12 cellular contexts compared by ENCODE assay signal in genomic region chr2:46858697-46859080, GRCh38. TPM values are rescaled to one million over a fixed set of nuclear protein-coding genes. Genes with fewer than 3 reads are reported as not detected.
DNase-seq lines count a peak whose midpoint lies in the region; ATAC-seq and TF ChIP-seq lines count a peak whose summit lies in the region.
"Had no signal": no experiment of that assay in that cellular context is flagged by ENCODE, and none has a peak within 500 bp of the region (broad histone marks: within the 10 kb centered on the region; RNA-seq: fewer than 3 reads in every experiment).

No MANE protein-coding gene starts in this region.

- CTCF ChIA-PET in activated CD4-positive, alpha-beta memory T cell treated with anti-CD3 and anti-CD28 coated beads, Interleukin-2, amount 10 ng/mL, durations not matched to agents 7 days and 5 days (lab: Charles Lee), result no interaction called here

- no peak overlapping the region for H3K27ac Mint-ChIP-seq in activated T-helper 17 cell treated with anti-CD3 and anti-CD28 coated beads, Interleukin-2, amount 50 U/mL, for 72 hours
- H3K27ac Mint-ChIP-seq in activated CD4-positive, alpha-beta memory T cell treated with anti-CD3 and anti-CD28 coated beads, Interleukin-2, amount 10 ng/mL, durations not matched to agents 7 days and 5 days, result no peak overlapping the region
- H3K27ac Mint-ChIP-seq: GM23338 had no signal

- H3K9me3 Mint-ChIP-seq in activated T-helper 17 cell treated with anti-CD3 and anti-CD28 coated beads, Interleukin-2, amount 50 U/mL, for 72 hours, result no peaks in the 10 kb centered on the region
- H3K9me3 Mint-ChIP-seq in activated CD4-positive, alpha-beta memory T cell treated with anti-CD3 and anti-CD28 coated beads, Interleukin-2, amount 10 ng/mL, durations not matched to agents 7 days and 5 days, result no peaks in the 10 kb centered on the region
- H3K9me3 Mint-ChIP-seq: activated T-cell treated with anti-CD3 and anti-CD28 coated beads, Interleukin-2, amount 50 U/mL, for 4 hours; GM23338 had no signal

- POLR2A ChIA-PET in activated CD4-positive, alpha-beta memory T cell treated with anti-CD3 and anti-CD28 coated beads, Interleukin-2, amount 10 ng/mL, durations not matched to agents 7 days and 5 days (lab: Charles Lee), result no interaction called here

- H3K27me3 ChIP-seq in WERI-Rb-1 (ENCODE audit: insufficient read depth, low read depth, severe bottlenecking), result no peaks in the 10 kb centered on the region
- H3K27me3 ChIP-seq: right atrium auricular region had no signal

- H3K36me3 Mint-ChIP-seq in activated T-helper 17 cell treated with anti-CD3 and anti-CD28 coated beads, Interleukin-2, amount 50 U/mL, for 72 hours (ENCODE audit: low read depth), result no peaks in the 10 kb centered on the region
- no peaks in the 10 kb centered on the region for H3K36me3 Mint-ChIP-seq in activated CD4-positive, alpha-beta memory T cell treated with anti-CD3 and anti-CD28 coated beads, Interleukin-2, amount 10 ng/mL, durations not matched to agents 7 days and 5 days (ENCODE audit: low read depth)

- no peaks in the 10 kb centered on the region for H3K36me3 ChIP-seq in WERI-Rb-1
- H3K36me3 ChIP-seq: right atrium auricular region had no signal

- peaks cover 3% of the 10 kb centered on the region for H3K27me3 Mint-ChIP-seq in activated T-helper 17 cell treated with anti-CD3 and anti-CD28 coated beads, Interleukin-2, amount 50 U/mL, for 72 hours
- peaks cover 15% of the 10 kb centered on the region for H3K27me3 Mint-ChIP-seq in activated CD4-positive, alpha-beta memory T cell treated with anti-CD3 and anti-CD28 coated beads, Interleukin-2, amount 10 ng/mL, durations not matched to agents 7 days and 5 days

- TF ChIP-seq CTCF in choroid plexus epithelial cell (conservative IDR thresholded peaks at IDR 0.05; ENCODE audit: low read depth, low read length) (no peak), WERI-Rb-1 (IDR thresholded peaks at IDR 0.05; ENCODE audit: low read depth, low read length) (no peak)

- H3K4me1 Mint-ChIP-seq in activated T-helper 17 cell treated with anti-CD3 and anti-CD28 coated beads, Interleukin-2, amount 50 U/mL, for 72 hours, result no peaks in the 10 kb centered on the region
- H3K4me1 Mint-ChIP-seq in activated CD4-positive, alpha-beta memory T cell treated with anti-CD3 and anti-CD28 coated beads, Interleukin-2, amount 10 ng/mL, durations not matched to agents 7 days and 5 days, result no peaks in the 10 kb centered on the region
- H3K4me1 Mint-ChIP-seq: GM23338 had no signal

- peak; percentile 78 for DNase-seq in LHCN-M2 (ENCODE audit: low read depth)
- DNase-seq in choroid plexus epithelial cell (ENCODE audit: low read depth), result peak; percentile 90
- DNase-seq in non-pigmented ciliary epithelial cell (ENCODE audit: low read depth), result peak; percentile 88
- no peak for DNase-seq in central memory CD4-positive, alpha-beta T cell
- DNase-seq in activated CD4-positive, alpha-beta memory T cell treated with anti-CD3 and anti-CD28 coated beads, Interleukin-2, amount 10 ng/mL, durations not matched to agents 7 days and 5 days, result no peak
- no peak for DNase-seq in WERI-Rb-1
- DNase-seq: activated T-cell treated with anti-CD3 and anti-CD28 coated beads, Interleukin-2, amount 50 U/mL, for 4 hours; MV-4-11; NCI-H446 had no signal

- H3K4me3 Mint-ChIP-seq in activated T-helper 17 cell treated with anti-CD3 and anti-CD28 coated beads, Interleukin-2, amount 50 U/mL, for 72 hours, result no peak overlapping the region
- H3K4me3 Mint-ChIP-seq in activated CD4-positive, alpha-beta memory T cell treated with anti-CD3 and anti-CD28 coated beads, Interleukin-2, amount 10 ng/mL, durations not matched to agents 7 days and 5 days, result no peak overlapping the region
- H3K4me3 Mint-ChIP-seq: activated T-cell treated with anti-CD3 and anti-CD28 coated beads, Interleukin-2, amount 50 U/mL, for 4 hours; GM23338 had no signal

- H3K9me3 ChIP-seq in WERI-Rb-1 (ENCODE audit: severe bottlenecking), result no peaks in the 10 kb centered on the region
- H3K9me3 ChIP-seq: right atrium auricular region had no signal

- H3K4me3 ChIP-seq in choroid plexus epithelial cell (ENCODE audit: low read depth, low read length) (no peak overlapping the region), WERI-Rb-1 (ENCODE audit: low read depth, low read length) (no peak overlapping the region)
- H3K4me3 ChIP-seq: GM23338, right atrium auricular region had no signal

- H3K27ac ChIP-seq in WERI-Rb-1, result no peak overlapping the region
- H3K27ac ChIP-seq: right atrium auricular region had no signal

- no peak for ATAC-seq in activated T-helper 17 cell treated with anti-CD3 and anti-CD28 coated beads, Interleukin-2, amount 50 U/mL, for 72 hours (replicated peaks)
- ATAC-seq: activated T-cell treated with anti-CD3 and anti-CD28 coated beads, Interleukin-2, amount 50 U/mL, for 4 hours; GM23338 had no signal

RNA-seq across cellular contexts. Expression of gene MCFD2, which starts 56.9 kb away (rescaled TPM):
- total RNA-seq in LHCN-M2 (2014; rRNA removed), result 219 and 228 TPM in 2 replicates
- polyA plus RNA-seq in LHCN-M2 (2012), result 85.9 TPM
- total RNA-seq in activated T-helper 17 cell treated with anti-CD3 and anti-CD28 coated beads, Interleukin-2, amount 50 U/mL, for 72 hours, result 10 to 100 TPM; 37.1 to 63.1 TPM
- 10 to 100 TPM; 48.4 to 48.8 TPM for total RNA-seq in activated CD4-positive, alpha-beta memory T cell treated with anti-CD3 and anti-CD28 coated beads, Interleukin-2, amount 10 ng/mL, durations not matched to agents 7 days and 5 days

Comparison
In these comparisons a context has a peak if more than half of its experiments do, and no peak if none do; other contexts are left out.
1. DNase-seq: peak in LHCN-M2 (single experiment), choroid plexus epithelial cell (single experiment) and non-pigmented ciliary epithelial cell (single experiment); none in central memory CD4-positive, alpha-beta T cell (single experiment), activated CD4-positive, alpha-beta memory T cell treated with anti-CD3 and anti-CD28 coated beads, Interleukin-2, amount 10 ng/mL, durations not matched to agents 7 days and 5 days (single experiment) and WERI-Rb-1 (single experiment).